ENCODE assay signal across 2 cellular contexts in the genomic region with DNA sequence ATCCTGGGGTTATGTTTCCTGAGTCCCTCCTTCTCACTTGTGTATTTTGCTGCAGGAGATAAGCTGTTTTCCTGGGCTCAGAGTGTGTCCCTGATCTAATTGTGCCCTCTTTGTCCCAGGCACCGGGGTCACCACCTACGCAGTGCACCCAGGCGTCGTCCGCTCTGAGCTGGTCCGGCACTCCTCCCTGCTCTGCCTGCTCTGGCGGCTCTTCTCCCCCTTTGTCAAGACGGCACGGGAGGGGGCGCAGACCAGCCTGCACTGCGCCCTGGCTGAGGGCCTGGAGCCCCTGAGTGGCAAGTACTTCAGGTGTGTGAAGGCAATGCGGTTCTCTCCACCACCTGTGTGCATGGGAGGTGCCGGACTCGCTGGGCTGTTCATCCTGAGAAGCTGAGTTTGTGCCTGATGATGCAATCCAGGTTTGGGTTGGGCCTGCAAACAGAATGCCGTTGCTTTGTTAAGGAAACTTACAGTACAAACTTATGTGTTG.
TF ChIP-seq lines count a peak whose summit lies in the region.

No MANE protein-coding gene starts in this region.

TF ChIP-seq in GM23338, 12 proteins besides CTCF, POLR2A, EP300 and RAD21:
- TF ChIP-seq ZNF114 (CRISPR knock-in tag; IDR thresholded peaks at IDR 0.05), result no peak
- peak; percentile 69 for TF ChIP-seq POLR2AphosphoS5 (IDR thresholded peaks at IDR 0.05; ENCODE audit: low read depth)
TF ChIP-seq in GM23338: peak in this region for 1.

TF ChIP-seq in K562, 482 proteins besides CTCF, POLR2A, EP300 and RAD21:
- TF ChIP-seq, protein P1, sequence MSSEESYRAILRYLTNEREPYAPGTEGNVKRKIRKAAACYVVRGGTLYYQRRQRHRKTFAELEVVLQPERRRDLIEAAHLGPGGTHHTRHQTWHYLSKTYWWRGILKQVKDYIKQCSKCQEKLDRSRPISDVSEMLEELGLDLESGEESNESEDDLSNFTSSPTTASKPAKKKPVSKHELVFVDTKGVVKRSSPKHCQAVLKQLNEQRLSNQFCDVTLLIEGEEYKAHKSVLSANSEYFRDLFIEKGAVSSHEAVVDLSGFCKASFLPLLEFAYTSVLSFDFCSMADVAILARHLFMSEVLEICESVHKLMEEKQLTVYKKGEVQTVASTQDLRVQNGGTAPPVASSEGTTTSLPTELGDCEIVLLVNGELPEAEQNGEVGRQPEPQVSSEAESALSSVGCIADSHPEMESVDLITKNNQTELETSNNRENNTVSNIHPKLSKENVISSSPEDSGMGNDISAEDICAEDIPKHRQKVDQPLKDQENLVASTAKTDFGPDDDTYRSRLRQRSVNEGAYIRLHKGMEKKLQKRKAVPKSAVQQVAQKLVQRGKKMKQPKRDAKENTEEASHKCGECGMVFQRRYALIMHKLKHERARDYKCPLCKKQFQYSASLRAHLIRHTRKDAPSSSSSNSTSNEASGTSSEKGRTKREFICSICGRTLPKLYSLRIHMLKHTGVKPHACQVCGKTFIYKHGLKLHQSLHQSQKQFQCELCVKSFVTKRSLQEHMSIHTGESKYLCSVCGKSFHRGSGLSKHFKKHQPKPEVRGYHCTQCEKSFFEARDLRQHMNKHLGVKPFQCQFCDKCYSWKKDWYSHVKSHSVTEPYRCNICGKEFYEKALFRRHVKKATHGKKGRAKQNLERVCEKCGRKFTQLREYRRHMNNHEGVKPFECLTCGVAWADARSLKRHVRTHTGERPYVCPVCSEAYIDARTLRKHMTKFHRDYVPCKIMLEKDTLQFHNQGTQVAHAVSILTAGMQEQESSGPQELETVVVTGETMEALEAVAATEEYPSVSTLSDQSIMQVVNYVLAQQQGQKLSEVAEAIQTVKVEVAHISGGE (CRISPR knock-in tag; IDR thresholded peaks at IDR 0.05), result no peak
- TF ChIP-seq ETV5 (CRISPR knock-in tag; IDR thresholded peaks at IDR 0.05; ENCODE audit: low read depth) (no peak), KAT2B (IDR thresholded peaks at IDR 0.05; ENCODE audit: low read depth, low read length) (no peak), JUN (IDR thresholded peaks at IDR 0.05; ENCODE audit: borderline replicate concordance, low read depth, low read length) (0 out of 2 replicates have a peak, but pooled peaks have one; percentile 10), JUN (CRISPR knock-in tag; IDR thresholded peaks at IDR 0.05; ENCODE audit: borderline replicate concordance) (no peak), RHOXF2B (CRISPR knock-in tag; conservative IDR thresholded peaks at IDR 0.05) (no peak), ZNF133 (CRISPR knock-in tag; IDR thresholded peaks at IDR 0.05) (no peak), HDAC1 (IDR thresholded peaks at IDR 0.05) (no peak), BRF1 (IDR thresholded peaks at IDR 0.05; ENCODE audit: borderline replicate concordance, extremely low read depth, insufficient read length) (no peak), RBFOX2 (IDR thresholded peaks at IDR 0.05; ENCODE audit: low read depth, low read length) (peak; percentile 47; the same call in 1 of the 2 replicates), ZBTB2 (IDR thresholded peaks at IDR 0.05) (no peak), MXD1 (CRISPR knock-in tag; IDR thresholded peaks at IDR 0.05; ENCODE audit: borderline replicate concordance, poor library complexity, severe bottlenecking) (no peak), CBX1 (IDR thresholded peaks at IDR 0.05; ENCODE audit: low read depth) (no peak), SMAD4 (CRISPR knock-in tag; conservative IDR thresholded peaks at IDR 0.05) (0 out of 2 replicates have a peak, but pooled peaks have one; percentile 25), BCL6 (CRISPR knock-in tag; IDR thresholded peaks at IDR 0.05) (no peak), ATF7 (IDR thresholded peaks at IDR 0.05) (0 out of 2 replicates have a peak, but pooled peaks have one; percentile 48), CEBPB (tag; IDR thresholded peaks at IDR 0.05) (peak; percentile 84), ZNF589 (CRISPR knock-in tag; IDR thresholded peaks at IDR 0.05; ENCODE audit: low read depth) (no peak), KDM2B (CRISPR knock-in tag; IDR thresholded peaks at IDR 0.05) (no peak), CEBPG (CRISPR knock-in tag; IDR thresholded peaks at IDR 0.05) (peak; percentile 83), CEBPG (tag; conservative IDR thresholded peaks at IDR 0.05 in 1 of 2, IDR thresholded peaks at IDR 0.05 in 1 of 2) (peak; percentile 65 to 80; a peak in 3 of 4 replicates), POLR2G (IDR thresholded peaks at IDR 0.05; ENCODE audit: low read depth, low read length) (peak; percentile 32; the same call in 1 of the 2 replicates), BACH1 (tag; IDR thresholded peaks at IDR 0.05) (no peak), ZNF79 (CRISPR knock-in tag; IDR thresholded peaks at IDR 0.05; ENCODE audit: low read depth) (no peak), TCF7L2 (IDR thresholded peaks at IDR 0.05; ENCODE audit: low read depth, low read length) (no peak), ID3 (CRISPR knock-in tag; IDR thresholded peaks at IDR 0.05) (no peak), ID3 (tag; IDR thresholded peaks at IDR 0.05) (no peak), JUND (IDR thresholded peaks at IDR 0.05; ENCODE audit: borderline replicate concordance, low read depth, low read length) (peak; percentile 64; the same call in 1 of the 2 replicates), JUND (tag; IDR thresholded peaks at IDR 0.05; ENCODE audit: borderline replicate concordance, low read depth, low read length) (0 out of 3 replicates have a peak, but pooled peaks have one; percentile 23)
- TF ChIP-seq, protein P2, sequence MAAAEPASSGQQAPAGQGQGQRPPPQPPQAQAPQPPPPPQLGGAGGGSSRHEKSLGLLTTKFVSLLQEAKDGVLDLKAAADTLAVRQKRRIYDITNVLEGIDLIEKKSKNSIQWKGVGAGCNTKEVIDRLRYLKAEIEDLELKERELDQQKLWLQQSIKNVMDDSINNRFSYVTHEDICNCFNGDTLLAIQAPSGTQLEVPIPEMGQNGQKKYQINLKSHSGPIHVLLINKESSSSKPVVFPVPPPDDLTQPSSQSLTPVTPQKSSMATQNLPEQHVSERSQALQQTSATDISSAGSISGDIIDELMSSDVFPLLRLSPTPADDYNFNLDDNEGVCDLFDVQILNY (CRISPR knock-in tag; IDR thresholded peaks at IDR 0.05), result no peak
- TF ChIP-seq, protein P3, sequence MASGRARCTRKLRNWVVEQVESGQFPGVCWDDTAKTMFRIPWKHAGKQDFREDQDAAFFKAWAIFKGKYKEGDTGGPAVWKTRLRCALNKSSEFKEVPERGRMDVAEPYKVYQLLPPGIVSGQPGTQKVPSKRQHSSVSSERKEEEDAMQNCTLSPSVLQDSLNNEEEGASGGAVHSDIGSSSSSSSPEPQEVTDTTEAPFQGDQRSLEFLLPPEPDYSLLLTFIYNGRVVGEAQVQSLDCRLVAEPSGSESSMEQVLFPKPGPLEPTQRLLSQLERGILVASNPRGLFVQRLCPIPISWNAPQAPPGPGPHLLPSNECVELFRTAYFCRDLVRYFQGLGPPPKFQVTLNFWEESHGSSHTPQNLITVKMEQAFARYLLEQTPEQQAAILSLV (tag; IDR thresholded peaks at IDR 0.05), result peak; percentile 68
- TF ChIP-seq, protein P4, sequence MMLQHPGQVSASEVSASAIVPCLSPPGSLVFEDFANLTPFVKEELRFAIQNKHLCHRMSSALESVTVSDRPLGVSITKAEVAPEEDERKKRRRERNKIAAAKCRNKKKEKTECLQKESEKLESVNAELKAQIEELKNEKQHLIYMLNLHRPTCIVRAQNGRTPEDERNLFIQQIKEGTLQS (IDR thresholded peaks at IDR 0.05), result peak; percentile 96
- TF ChIP-seq, protein P4 (CRISPR knock-in tag; conservative IDR thresholded peaks at IDR 0.05), result no peak
